Comparison of ENCODE assay signal across 1 cellular context in the genomic region with DNA sequence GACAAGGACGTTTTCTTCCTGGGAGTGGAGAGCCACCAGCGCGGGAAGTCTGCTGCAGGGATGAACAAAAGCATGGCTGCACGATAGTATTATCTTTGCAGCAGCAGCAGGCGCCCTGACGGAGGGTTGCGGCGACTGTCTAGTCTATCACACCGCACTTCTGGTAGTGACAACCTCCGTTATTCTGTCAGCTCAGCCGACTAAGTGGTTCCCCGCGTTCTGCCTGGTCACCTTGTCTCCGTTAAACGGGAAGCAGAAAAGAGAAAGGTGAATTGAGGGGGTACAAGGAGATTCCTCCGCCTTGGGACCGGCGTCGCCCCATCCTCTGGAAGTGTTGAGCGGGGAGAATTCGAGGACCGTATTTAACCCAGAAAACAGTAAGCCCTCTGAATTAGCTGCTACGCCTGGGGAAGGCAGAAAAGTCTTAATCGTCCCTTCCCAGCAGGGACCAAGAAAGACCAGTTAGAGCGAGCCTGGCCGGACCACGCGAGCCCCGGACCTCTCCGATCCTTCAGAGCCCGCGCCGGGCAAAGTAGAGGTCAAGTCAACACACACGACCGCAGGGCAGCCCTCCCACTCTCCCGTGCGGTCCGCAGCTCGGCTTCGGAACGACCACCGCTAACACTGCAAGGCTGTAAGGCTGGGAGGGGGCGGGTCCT.
TF ChIP-seq lines count a peak whose summit lies in the region.

No MANE protein-coding gene starts in this region.

TF ChIP-seq in K562, 482 proteins besides CTCF, POLR2A, EP300 and RAD21 (continued from another document and continues in another):
- TF ChIP-seq CREB3 (tag; conservative IDR thresholded peaks at IDR 0.05; ENCODE audit: low read depth) (no peak), ETV5 (CRISPR knock-in tag; IDR thresholded peaks at IDR 0.05; ENCODE audit: low read depth) (no peak; the same call in 1 of the 2 replicates), ZNF644 (tag; IDR thresholded peaks at IDR 0.05; ENCODE audit: low read depth) (no peak), E2F1 (CRISPR knock-in tag; IDR thresholded peaks at IDR 0.05) (no peak), ZNF764 (CRISPR knock-in tag; IDR thresholded peaks at IDR 0.05; ENCODE audit: low read depth) (no peak), PHTF2 (CRISPR knock-in tag; IDR thresholded peaks at IDR 0.05) (no peak), MAZ (CRISPR knock-in tag; conservative IDR thresholded peaks at IDR 0.05 in 1 of 2, IDR thresholded peaks at IDR 0.05 in 1 of 2) (no peak), FOS (IDR thresholded peaks at IDR 0.05; ENCODE audit: extremely low read depth, insufficient read length) (no peak), SIN3A (IDR thresholded peaks at IDR 0.05; ENCODE audit: borderline replicate concordance in 2 of 2, control insufficient read depth in 1 of 2, low read depth in 2 of 2, low read length in 2 of 2) (no peak), CEBPG (CRISPR knock-in tag; IDR thresholded peaks at IDR 0.05) (no peak), CEBPG (tag; conservative IDR thresholded peaks at IDR 0.05 in 1 of 2, IDR thresholded peaks at IDR 0.05 in 1 of 2) (no peak), HNRNPL (IDR thresholded peaks at IDR 0.05; ENCODE audit: low read depth, low read length) (no peak), USF1 (CRISPR knock-in tag; IDR thresholded peaks at IDR 0.05) (no peak), MEIS2 (IDR thresholded peaks at IDR 0.05; ENCODE audit: partially characterized antibody) (peak; percentile 71), ZBTB12 (CRISPR knock-in tag; IDR thresholded peaks at IDR 0.05) (no peak), NELFE (IDR thresholded peaks at IDR 0.05; ENCODE audit: insufficient read depth, insufficient read length) (no peak), TRIM25 (IDR thresholded peaks at IDR 0.05; ENCODE audit: borderline replicate concordance) (no peak), HNRNPUL1 (IDR thresholded peaks at IDR 0.05; ENCODE audit: low read length) (no peak), SRSF3 (IDR thresholded peaks at IDR 0.05; ENCODE audit: insufficient read depth, low read length) (no peak), POLR3A (IDR thresholded peaks at IDR 0.05; ENCODE audit: borderline replicate concordance, extremely low read depth, insufficient read depth, insufficient read length) (no peak), KAT8 (IDR thresholded peaks at IDR 0.05; ENCODE audit: low read depth) (no peak), NR3C1 (CRISPR knock-in tag; IDR thresholded peaks at IDR 0.05) (no peak), MITF (IDR thresholded peaks at IDR 0.05) (no peak), ELK1 (CRISPR knock-in tag; IDR thresholded peaks at IDR 0.05) (no peak), ATF6 (CRISPR knock-in tag; IDR thresholded peaks at IDR 0.05) (no peak), ZSCAN32 (CRISPR knock-in tag; IDR thresholded peaks at IDR 0.05) (no peak), POLR2AphosphoS2 (IDR thresholded peaks at IDR 0.05; ENCODE audit: low read length) (no peak), USF2 (CRISPR knock-in tag; IDR thresholded peaks at IDR 0.05) (no peak), FOXP1 (CRISPR knock-in tag; IDR thresholded peaks at IDR 0.05) (no peak), SMARCA5 (IDR thresholded peaks at IDR 0.05) (no peak), XRCC3 (IDR thresholded peaks at IDR 0.05) (no peak), ARHGAP35 (IDR thresholded peaks at IDR 0.05; ENCODE audit: partially characterized antibody) (no peak), RBM34 (IDR thresholded peaks at IDR 0.05; ENCODE audit: borderline replicate concordance, insufficient read depth, low read length) (no peak), TFAP4 (CRISPR knock-in tag; IDR thresholded peaks at IDR 0.05; ENCODE audit: borderline replicate concordance) (peak; percentile 60; the same call in 1 of the 2 replicates), NR1H2 (CRISPR knock-in tag; IDR thresholded peaks at IDR 0.05) (no peak)
- TF ChIP-seq, protein P1, sequence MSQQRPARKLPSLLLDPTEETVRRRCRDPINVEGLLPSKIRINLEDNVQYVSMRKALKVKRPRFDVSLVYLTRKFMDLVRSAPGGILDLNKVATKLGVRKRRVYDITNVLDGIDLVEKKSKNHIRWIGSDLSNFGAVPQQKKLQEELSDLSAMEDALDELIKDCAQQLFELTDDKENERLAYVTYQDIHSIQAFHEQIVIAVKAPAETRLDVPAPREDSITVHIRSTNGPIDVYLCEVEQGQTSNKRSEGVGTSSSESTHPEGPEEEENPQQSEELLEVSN (IDR thresholded peaks at IDR 0.05; ENCODE audit: borderline replicate concordance in 1 of 2, extremely low read depth in 1 of 2, insufficient read depth in 1 of 2, insufficient read length in 1 of 2, low read depth in 1 of 2, low read length in 1 of 2, poor library complexity in 1 of 2, severe bottlenecking in 1 of 2) = peak; percentile 42 to 84
- TF ChIP-seq, protein P2, sequence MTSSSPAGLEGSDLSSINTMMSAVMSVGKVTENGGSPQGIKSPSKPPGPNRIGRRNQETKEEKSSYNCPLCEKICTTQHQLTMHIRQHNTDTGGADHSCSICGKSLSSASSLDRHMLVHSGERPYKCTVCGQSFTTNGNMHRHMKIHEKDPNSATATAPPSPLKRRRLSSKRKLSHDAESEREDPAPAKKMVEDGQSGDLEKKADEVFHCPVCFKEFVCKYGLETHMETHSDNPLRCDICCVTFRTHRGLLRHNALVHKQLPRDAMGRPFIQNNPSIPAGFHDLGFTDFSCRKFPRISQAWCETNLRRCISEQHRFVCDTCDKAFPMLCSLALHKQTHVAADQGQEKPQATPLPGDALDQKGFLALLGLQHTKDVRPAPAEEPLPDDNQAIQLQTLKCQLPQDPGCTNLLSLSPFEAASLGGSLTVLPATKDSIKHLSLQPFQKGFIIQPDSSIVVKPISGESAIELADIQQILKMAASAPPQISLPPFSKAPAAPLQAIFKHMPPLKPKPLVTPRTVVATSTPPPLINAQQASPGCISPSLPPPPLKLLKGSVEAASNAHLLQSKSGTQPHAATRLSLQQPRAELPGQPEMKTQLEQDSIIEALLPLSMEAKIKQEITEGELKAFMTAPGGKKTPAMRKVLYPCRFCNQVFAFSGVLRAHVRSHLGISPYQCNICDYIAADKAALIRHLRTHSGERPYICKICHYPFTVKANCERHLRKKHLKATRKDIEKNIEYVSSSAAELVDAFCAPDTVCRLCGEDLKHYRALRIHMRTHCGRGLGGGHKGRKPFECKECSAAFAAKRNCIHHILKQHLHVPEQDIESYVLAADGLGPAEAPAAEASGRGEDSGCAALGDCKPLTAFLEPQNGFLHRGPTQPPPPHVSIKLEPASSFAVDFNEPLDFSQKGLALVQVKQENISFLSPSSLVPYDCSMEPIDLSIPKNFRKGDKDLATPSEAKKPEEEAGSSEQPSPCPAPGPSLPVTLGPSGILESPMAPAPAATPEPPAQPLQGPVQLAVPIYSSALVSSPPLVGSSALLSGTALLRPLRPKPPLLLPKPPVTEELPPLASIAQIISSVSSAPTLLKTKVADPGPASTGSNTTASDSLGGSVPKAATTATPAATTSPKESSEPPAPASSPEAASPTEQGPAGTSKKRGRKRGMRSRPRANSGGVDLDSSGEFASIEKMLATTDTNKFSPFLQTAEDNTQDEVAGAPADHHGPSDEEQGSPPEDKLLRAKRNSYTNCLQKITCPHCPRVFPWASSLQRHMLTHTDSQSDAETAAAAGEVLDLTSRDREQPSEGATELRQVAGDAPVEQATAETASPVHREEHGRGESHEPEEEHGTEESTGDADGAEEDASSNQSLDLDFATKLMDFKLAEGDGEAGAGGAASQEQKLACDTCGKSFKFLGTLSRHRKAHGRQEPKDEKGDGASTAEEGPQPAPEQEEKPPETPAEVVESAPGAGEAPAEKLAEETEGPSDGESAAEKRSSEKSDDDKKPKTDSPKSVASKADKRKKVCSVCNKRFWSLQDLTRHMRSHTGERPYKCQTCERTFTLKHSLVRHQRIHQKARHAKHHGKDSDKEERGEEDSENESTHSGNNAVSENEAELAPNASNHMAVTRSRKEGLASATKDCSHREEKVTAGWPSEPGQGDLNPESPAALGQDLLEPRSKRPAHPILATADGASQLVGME (CRISPR knock-in tag; IDR thresholded peaks at IDR 0.05) = no peak
